Comparison of ENCODE assay signal across 8 cellular contexts in the genomic region with DNA sequence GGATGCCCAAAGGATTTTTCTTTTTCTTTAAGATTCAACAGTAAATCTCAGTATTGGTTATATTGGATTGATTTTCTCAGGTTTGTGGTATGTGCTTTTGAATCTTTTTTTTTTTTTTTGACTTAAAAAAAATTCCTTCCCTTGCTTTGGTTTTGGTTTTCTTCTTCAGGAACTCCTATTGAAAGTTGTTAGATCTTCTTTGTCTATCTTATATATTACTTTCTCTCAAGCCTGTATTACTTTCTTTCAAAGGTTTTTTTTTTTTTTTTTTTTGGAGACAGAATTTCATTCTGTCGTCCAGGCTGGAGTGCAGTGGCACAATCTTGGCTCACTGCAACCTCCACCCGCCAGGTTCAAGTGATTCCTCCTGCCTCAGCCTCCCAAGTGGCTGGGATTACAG.
"Had no signal": no experiment of that assay in that cellular context is flagged by ENCODE, and none has a peak within 500 bp of the region (broad histone marks: within the 10 kb centered on the region; RNA-seq: fewer than 3 reads in every experiment).

No MANE protein-coding gene starts in this region.

- H3K9me3 ChIP-seq: HAP-1 had no signal

- DNase-seq: GM23248, GOT3, H7, H9, HCEC 1CT, HFFc6 had no signal

- H3K27ac ChIP-seq: GM23248 had no signal

- H3K4me3 ChIP-seq: GM23248, GM23338, HAP-1 had no signal

- H3K36me3 ChIP-seq: HAP-1 had no signal
